ENCODE assay signal across 9 cellular contexts in genomic region chr9:92948032-92948534, GRCh38. TPM values are rescaled to one million over a fixed set of nuclear protein-coding genes. Genes with fewer than 3 reads are reported as not detected.
A peak's percentile ranks its signal among the peaks of the same experiment; 100 is the strongest.
DNase-seq lines count a peak whose midpoint lies in the region; FAIRE-seq and TF ChIP-seq lines count a peak whose summit lies in the region.
"Had no signal": no experiment of that assay in that cellular context is flagged by ENCODE, and none has a peak within 500 bp of the region (broad histone marks: within the 10 kb centered on the region; RNA-seq: fewer than 3 reads in every experiment).

No MANE protein-coding gene starts in this region.

- POLR2A ChIA-PET in CD4-positive, alpha-beta memory T cell (lab: Charles Lee; ENCODE audit: partially characterized antibody) = interaction anchor here (1.0 to 11.3 kb wide), 6 partner anchors 21 to 186 kb away, joined by 3 to 304 read pairs (median 4); partner anchors contain the start of gene NINJ1

- intact Hi-C loops in CD4-positive, alpha-beta memory T cell (cut with micrococcal nuclease) = no loop called here

- H3K27me3 Mint-ChIP-seq in CD4-positive, alpha-beta memory T cell = no peaks in the 10 kb centered on the region
- peaks cover 4% of the 10 kb centered on the region for H3K27me3 Mint-ChIP-seq in nephron progenitor cell (ENCODE audit: low read depth, poor library complexity)

- no peaks in the 10 kb centered on the region for H3K36me3 ChIP-seq in CD4-positive, alpha-beta memory T cell (ENCODE audit: insufficient read depth, low read length)
- H3K36me3 ChIP-seq in HUES6 (ENCODE audit: control insufficient read depth, insufficient read depth, low read length) (no peaks in the 10 kb centered on the region), bronchial epithelial cell (ENCODE audit: control insufficient read depth, insufficient read depth, low read length) (no peaks in the 10 kb centered on the region)
- H3K36me3 ChIP-seq: spleen had no signal

- H3K27me3 ChIP-seq in CD4-positive, alpha-beta memory T cell (ENCODE audit: insufficient read depth, low read length) = no peaks in the 10 kb centered on the region
- H3K27me3 ChIP-seq in HUES6 (ENCODE audit: control insufficient read depth, insufficient read depth, low read length) (peaks cover 27% of the 10 kb centered on the region), bronchial epithelial cell (ENCODE audit: control insufficient read depth, insufficient read depth, low read length) (no peaks in the 10 kb centered on the region)

- no peak for TF ChIP-seq POLR2A in GM12891 (IDR thresholded peaks at IDR 0.05; ENCODE audit: low read depth, low read length)

- no peaks in the 10 kb centered on the region for H3K9me3 ChIP-seq in CD4-positive, alpha-beta memory T cell (ENCODE audit: control insufficient read depth in 1 of 2, low read length in 2 of 2)
- peaks cover 16% of the 10 kb centered on the region for H3K9me3 ChIP-seq in HUES6 (ENCODE audit: control insufficient read depth, insufficient read depth, low read depth, low read length)
- H3K9me3 ChIP-seq: spleen had no signal

- peak in 1 of 5 donors; percentile 22 for DNase-seq in CD4-positive, alpha-beta memory T cell
- DNase-seq in bronchial epithelial cell (ENCODE audit: low read depth) (no peak), nephron progenitor cell (no peak), A172 (ENCODE audit: low spot score) (no peak), GM12891 (ENCODE audit: insufficient read length, low spot score) (no peak)
- no peak for DNase-seq in stimulated activated CD4-positive, alpha-beta T cell treated with anti-CD3 and anti-CD28 coated beads, Interleukin-4, amount 100 ng/mL, for 1 hour
- DNase-seq: KG1, spleen had no signal

- no peak for FAIRE-seq in bronchial epithelial cell (lab: Jason Lieb, UNC)
- FAIRE-seq in GM12891 (lab: Jason Lieb, UNC) = no peak

- peak overlapping the region; percentile 97 to 99 (median 98) for H3K4me3 Mint-ChIP-seq in CD4-positive, alpha-beta memory T cell
- H3K4me3 Mint-ChIP-seq in nephron progenitor cell = peak overlapping the region; percentile 90

- peaks cover 0 to 5% (median 1%) of the 10 kb centered on the region in 8 donors for H3K9me3 Mint-ChIP-seq in CD4-positive, alpha-beta memory T cell
- peaks cover 18% of the 10 kb centered on the region for H3K9me3 Mint-ChIP-seq in nephron progenitor cell

- H3K4me3 ChIP-seq in CD4-positive, alpha-beta memory T cell (ENCODE audit: low read length in 2 of 2) = peak overlapping the region; percentile 60 to 64
- H3K4me3 ChIP-seq in HUES6 (ENCODE audit: low read depth, low read length) (peak overlapping the region; percentile 57; the same call in 1 of the 2 replicates), bronchial epithelial cell (ENCODE audit: low read depth, low read length) (peak overlapping the region; percentile 45)

- no peak for TF ChIP-seq CTCF in bronchial epithelial cell (IDR thresholded peaks at IDR 0.05; ENCODE audit: insufficient read depth, low read length, severe bottlenecking)
- no peak for TF ChIP-seq CTCF in nephron progenitor cell (IDR thresholded peaks at IDR 0.05)

- peak overlapping the region; percentile 57 for H3K27ac ChIP-seq in CD4-positive, alpha-beta memory T cell (ENCODE audit: low read depth, low read length)
- H3K27ac ChIP-seq in HUES6 (ENCODE audit: low read depth, low read length) = no peak overlapping the region

- CTCF ChIA-PET in CD4-positive, alpha-beta memory T cell (lab: Charles Lee; ENCODE audit: partially characterized antibody) = interaction anchor here (0.8 to 1.8 kb wide), 5 partner anchors 9 to 161 kb away, joined by 3 to 6 read pairs (median 3); no protein-coding TSS in a partner anchor

- no peak overlapping the region for H3K9ac ChIP-seq in HUES6 (ENCODE audit: low read length)

- H3K27ac Mint-ChIP-seq in CD4-positive, alpha-beta memory T cell = peak overlapping the region; percentile 78 to 97 (median 92)
- no peak overlapping the region for H3K27ac Mint-ChIP-seq in nephron progenitor cell

- H3K36me3 Mint-ChIP-seq in CD4-positive, alpha-beta memory T cell = peaks cover 0 to 7% of the 10 kb centered on the region in 2 donors
- H3K36me3 Mint-ChIP-seq in nephron progenitor cell (ENCODE audit: low read depth) = peaks cover 9% of the 10 kb centered on the region

- H3K4me1 ChIP-seq in CD4-positive, alpha-beta memory T cell (ENCODE audit: insufficient read depth, low read length) = peaks cover 62% of the 10 kb centered on the region
- peaks cover 9% of the 10 kb centered on the region for H3K4me1 ChIP-seq in HUES6 (ENCODE audit: control insufficient read depth, insufficient read depth, low read length)

- peaks cover 45 to 70% (median 60%) of the 10 kb centered on the region in 4 donors for H3K4me1 Mint-ChIP-seq in CD4-positive, alpha-beta memory T cell
- H3K4me1 Mint-ChIP-seq in nephron progenitor cell = peaks cover 20% of the 10 kb centered on the region

TF ChIP-seq in GM12891, 5 proteins besides CTCF, POLR2A, EP300 and RAD21:
- TF ChIP-seq TAF1 (IDR thresholded peaks at IDR 0.05; ENCODE audit: low read depth, low read length) = no peak
- TF ChIP-seq SPI1 (IDR thresholded peaks at IDR 0.05; ENCODE audit: low read depth, low read length) = no peak
- TF ChIP-seq POLR2AphosphoS5 (IDR thresholded peaks at IDR 0.05; ENCODE audit: low read depth, low read length) = no peak
- TF ChIP-seq POU2F2 (IDR thresholded peaks at IDR 0.05; ENCODE audit: low read depth, low read length) = no peak
- TF ChIP-seq PAX5 (IDR thresholded peaks at IDR 0.05; ENCODE audit: insufficient read depth, low read length, severe bottlenecking) = no peak

RNA-seq across cellular contexts. Expression of gene FGD3, which starts 0.8 kb away (rescaled TPM):
- total RNA-seq in CD4-positive, alpha-beta memory T cell = 100 to 1,000 TPM; 256 to 272 TPM
- 100 to 1,000 TPM in 1 of 2 donors, 10 to 100 TPM in 1; 52.7 to 146 TPM for polyA plus RNA-seq in CD4-positive, alpha-beta memory T cell
- total RNA-seq in bronchial epithelial cell = 0.26 and 1.0 TPM in 2 replicates
- 0.10 and 0.12 TPM in 2 replicates for total RNA-seq in A172 (2014; rRNA removed; shearing (Covaris generic))
- polyA plus RNA-seq in GM12891 (2012; ENCODE audit: low read depth, missing spikeins) = 12.6 TPM

Comparison
In these comparisons a context has a peak if more than half of its experiments do, and no peak if none do; other contexts are left out.
1. RNA of gene FGD3, which starts 0.8 kb away (total RNA-seq): 256 to 272 TPM in CD4-positive, alpha-beta memory T cell; 0.26 to 1.0 TPM in bronchial epithelial cell and 0.10 to 0.12 TPM in A172; every median in the first group is over 100 times any median in the second.
2. Peak in every context shown above with its lines, with median percentiles within 50 percentile points of each other: H3K4me3 ChIP-seq.